Comparison of ENCODE assay signal across 1 cellular context in genomic region chr22:36918730-36919129, GRCh38.
A peak's percentile ranks its signal among the peaks of the same experiment; 100 is the strongest.
TF ChIP-seq lines count a peak whose summit lies in the region.

No MANE protein-coding gene starts in this region.

TF ChIP-seq in K562, 482 proteins besides CTCF, POLR2A, EP300 and RAD21 (continued from another document):
- TF ChIP-seq ATF3 (IDR thresholded peaks at IDR 0.05) (peak; percentile 39; the same call in 1 of the 2 replicates), ATF3 (CRISPR knock-in tag; conservative IDR thresholded peaks at IDR 0.05) (no peak), NKRF (IDR thresholded peaks at IDR 0.05; ENCODE audit: borderline replicate concordance) (no peak), POLR2H (tag; IDR thresholded peaks at IDR 0.05; ENCODE audit: low read depth) (no peak), SP2 (IDR thresholded peaks at IDR 0.05; ENCODE audit: extremely low read depth, low read depth, low read length, poor library complexity, severe bottlenecking) (no peak), ZNF324 (CRISPR knock-in tag; IDR thresholded peaks at IDR 0.05) (no peak), RBM25 (IDR thresholded peaks at IDR 0.05; ENCODE audit: low read depth, low read length, severe bottlenecking) (peak; percentile 96), GABPB2 (CRISPR knock-in tag; conservative IDR thresholded peaks at IDR 0.05) (no peak), SREBF1 (IDR thresholded peaks at IDR 0.05; ENCODE audit: borderline replicate concordance, low read depth, low read length) (no peak), ZNF407 (IDR thresholded peaks at IDR 0.05; ENCODE audit: low read depth) (no peak), CEBPG (CRISPR knock-in tag; IDR thresholded peaks at IDR 0.05) (peak; percentile 22; the same call in 1 of the 2 replicates), CEBPG (tag; conservative IDR thresholded peaks at IDR 0.05 in 1 of 2, IDR thresholded peaks at IDR 0.05 in 1 of 2) (0 out of 4 replicates have a peak, but pooled peaks of 1 of the 2 experiments have one; percentile 15)
